In genomic region chr18:59908790-59909189, GRCh38 we compare ENCODE assay signal across 14 cellular contexts.
A peak's percentile ranks its signal among the peaks of the same experiment; 100 is the strongest.
DNase-seq lines count a peak whose midpoint lies in the region; ATAC-seq lines count a peak whose summit lies in the region.
"Had no signal": no experiment of that assay in that cellular context is flagged by ENCODE, and none has a peak within 500 bp of the region (broad histone marks: within the 10 kb centered on the region; RNA-seq: fewer than 3 reads in every experiment).

No MANE protein-coding gene starts in this region.

- no peaks in the 10 kb centered on the region for H3K9me3 Mint-ChIP-seq in stimulated activated effector memory CD8-positive, alpha-beta T cell treated with anti-CD3 and anti-CD28 coated beads, Interleukin-12 subunit alpha, Interleukin-12 subunit beta, amount 100 ng/mL, for 72 hours
- H3K9me3 Mint-ChIP-seq: brain had no signal

- H3K4me1 Mint-ChIP-seq in stimulated activated effector memory CD8-positive, alpha-beta T cell treated with anti-CD3 and anti-CD28 coated beads, Interleukin-12 subunit alpha, Interleukin-12 subunit beta, amount 100 ng/mL, for 72 hours = peaks cover 40% of the 10 kb centered on the region

- DNase-seq in DMS 273 (lab: John Stamatoyannopoulos, UW; ENCODE audit: unreplicated experiment) (peak; percentile 17), DMS 273 treated with DMSO at 0.1 percent for 48 hours (lab: John Stamatoyannopoulos, UW) (no peak), RKO (ENCODE audit: low spot score) (peak; percentile 67), epithelial cell of prostate (ENCODE audit: low read depth, low spot score) (no peak), DMS153 (lab: John Stamatoyannopoulos, UW) (no peak)
- DNase-seq in stimulated activated effector memory CD8-positive, alpha-beta T cell treated with anti-CD3 and anti-CD28 coated beads, Interleukin-12 subunit alpha, Interleukin-12 subunit beta, amount 100 ng/mL, for 72 hours (ENCODE audit: low spot score in 2 of 2) = no peak
- DNase-seq: activated T-cell treated with anti-CD3 and anti-CD28 coated beads for 4 hours, DND-41, MM.1S, NCI-H345 had no signal

- peak overlapping the region; percentile 50 for H3K27ac ChIP-seq in epithelial cell of prostate
- H3K27ac ChIP-seq: 22Rv1 had no signal

- peaks cover 14% of the 10 kb centered on the region for H3K36me3 Mint-ChIP-seq in stimulated activated effector memory CD8-positive, alpha-beta T cell treated with anti-CD3 and anti-CD28 coated beads, Interleukin-12 subunit alpha, Interleukin-12 subunit beta, amount 100 ng/mL, for 72 hours
- H3K36me3 Mint-ChIP-seq: brain had no signal

- H3K4me3 Mint-ChIP-seq in stimulated activated effector memory CD8-positive, alpha-beta T cell treated with anti-CD3 and anti-CD28 coated beads, Interleukin-12 subunit alpha, Interleukin-12 subunit beta, amount 100 ng/mL, for 72 hours = no peak overlapping the region
- H3K4me3 Mint-ChIP-seq: brain had no signal

- no peak for ATAC-seq in stimulated activated effector memory CD8-positive, alpha-beta T cell treated with anti-CD3 and anti-CD28 coated beads, Interleukin-12 subunit alpha, Interleukin-12 subunit beta, amount 100 ng/mL, for 72 hours
- no peak for ATAC-seq in HG02763 (IDR thresholded peaks at IDR 0.05; ENCODE audit: unreplicated experiment)
- no peak for ATAC-seq in GM19324 (IDR thresholded peaks at IDR 0.05; ENCODE audit: low FRiP score, unreplicated experiment)

- H3K27ac Mint-ChIP-seq in stimulated activated effector memory CD8-positive, alpha-beta T cell treated with anti-CD3 and anti-CD28 coated beads, Interleukin-12 subunit alpha, Interleukin-12 subunit beta, amount 100 ng/mL, for 72 hours = peak overlapping the region; percentile 62

Comparison
In these comparisons a context has a peak if more than half of its experiments do, and no peak if none do; other contexts are left out.
1. DNase-seq: peak in DMS 273 (single experiment) and RKO (single experiment); none in DMS 273 treated with DMSO at 0.1 percent for 48 hours (single experiment), epithelial cell of prostate (single experiment), stimulated activated effector memory CD8-positive, alpha-beta T cell treated with anti-CD3 and anti-CD28 coated beads, Interleukin-12 subunit alpha, Interleukin-12 subunit beta, amount 100 ng/mL, for 72 hours (0 of 2) and DMS153 (single experiment).